ENCODE assay signal across 1 cellular context in the genomic region with DNA sequence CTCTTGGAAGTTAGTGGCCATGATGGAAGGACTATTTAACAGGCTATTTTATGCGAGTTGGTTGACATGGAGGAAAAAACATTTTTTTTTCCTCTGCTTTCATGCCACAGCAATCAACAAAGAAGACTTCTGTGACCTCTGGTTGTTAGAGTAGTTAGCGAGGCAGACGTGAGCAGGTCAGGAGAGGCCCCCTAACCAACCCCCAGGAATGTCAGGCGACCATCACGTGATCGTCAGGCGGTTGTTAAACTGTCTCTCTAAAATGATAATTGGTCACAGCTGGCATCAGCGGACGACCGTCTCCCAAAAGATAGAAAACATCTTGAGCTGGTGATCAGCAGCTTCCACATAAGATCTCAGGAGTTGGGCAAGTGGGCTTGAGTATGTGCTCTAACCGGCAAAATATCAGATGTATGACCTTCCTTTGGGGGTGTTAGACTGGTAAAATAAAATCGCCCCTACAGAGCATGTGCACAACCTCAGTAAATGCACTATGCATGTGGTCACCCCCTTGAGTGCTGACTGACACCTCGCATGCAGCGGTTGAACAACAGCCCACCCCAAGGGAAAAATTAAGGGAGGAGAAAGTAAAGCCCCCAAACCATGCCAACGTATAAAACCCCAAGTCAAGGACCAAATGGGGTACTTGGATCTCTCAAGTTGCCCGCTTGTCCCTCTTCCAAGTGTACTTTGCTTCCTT.
TF ChIP-seq lines count a peak whose summit lies in the region.

No MANE protein-coding gene starts in this region.

TF ChIP-seq in GM23338, 12 proteins besides CTCF, POLR2A, EP300 and RAD21 (continued from another document):
- TF ChIP-seq, protein P1, sequence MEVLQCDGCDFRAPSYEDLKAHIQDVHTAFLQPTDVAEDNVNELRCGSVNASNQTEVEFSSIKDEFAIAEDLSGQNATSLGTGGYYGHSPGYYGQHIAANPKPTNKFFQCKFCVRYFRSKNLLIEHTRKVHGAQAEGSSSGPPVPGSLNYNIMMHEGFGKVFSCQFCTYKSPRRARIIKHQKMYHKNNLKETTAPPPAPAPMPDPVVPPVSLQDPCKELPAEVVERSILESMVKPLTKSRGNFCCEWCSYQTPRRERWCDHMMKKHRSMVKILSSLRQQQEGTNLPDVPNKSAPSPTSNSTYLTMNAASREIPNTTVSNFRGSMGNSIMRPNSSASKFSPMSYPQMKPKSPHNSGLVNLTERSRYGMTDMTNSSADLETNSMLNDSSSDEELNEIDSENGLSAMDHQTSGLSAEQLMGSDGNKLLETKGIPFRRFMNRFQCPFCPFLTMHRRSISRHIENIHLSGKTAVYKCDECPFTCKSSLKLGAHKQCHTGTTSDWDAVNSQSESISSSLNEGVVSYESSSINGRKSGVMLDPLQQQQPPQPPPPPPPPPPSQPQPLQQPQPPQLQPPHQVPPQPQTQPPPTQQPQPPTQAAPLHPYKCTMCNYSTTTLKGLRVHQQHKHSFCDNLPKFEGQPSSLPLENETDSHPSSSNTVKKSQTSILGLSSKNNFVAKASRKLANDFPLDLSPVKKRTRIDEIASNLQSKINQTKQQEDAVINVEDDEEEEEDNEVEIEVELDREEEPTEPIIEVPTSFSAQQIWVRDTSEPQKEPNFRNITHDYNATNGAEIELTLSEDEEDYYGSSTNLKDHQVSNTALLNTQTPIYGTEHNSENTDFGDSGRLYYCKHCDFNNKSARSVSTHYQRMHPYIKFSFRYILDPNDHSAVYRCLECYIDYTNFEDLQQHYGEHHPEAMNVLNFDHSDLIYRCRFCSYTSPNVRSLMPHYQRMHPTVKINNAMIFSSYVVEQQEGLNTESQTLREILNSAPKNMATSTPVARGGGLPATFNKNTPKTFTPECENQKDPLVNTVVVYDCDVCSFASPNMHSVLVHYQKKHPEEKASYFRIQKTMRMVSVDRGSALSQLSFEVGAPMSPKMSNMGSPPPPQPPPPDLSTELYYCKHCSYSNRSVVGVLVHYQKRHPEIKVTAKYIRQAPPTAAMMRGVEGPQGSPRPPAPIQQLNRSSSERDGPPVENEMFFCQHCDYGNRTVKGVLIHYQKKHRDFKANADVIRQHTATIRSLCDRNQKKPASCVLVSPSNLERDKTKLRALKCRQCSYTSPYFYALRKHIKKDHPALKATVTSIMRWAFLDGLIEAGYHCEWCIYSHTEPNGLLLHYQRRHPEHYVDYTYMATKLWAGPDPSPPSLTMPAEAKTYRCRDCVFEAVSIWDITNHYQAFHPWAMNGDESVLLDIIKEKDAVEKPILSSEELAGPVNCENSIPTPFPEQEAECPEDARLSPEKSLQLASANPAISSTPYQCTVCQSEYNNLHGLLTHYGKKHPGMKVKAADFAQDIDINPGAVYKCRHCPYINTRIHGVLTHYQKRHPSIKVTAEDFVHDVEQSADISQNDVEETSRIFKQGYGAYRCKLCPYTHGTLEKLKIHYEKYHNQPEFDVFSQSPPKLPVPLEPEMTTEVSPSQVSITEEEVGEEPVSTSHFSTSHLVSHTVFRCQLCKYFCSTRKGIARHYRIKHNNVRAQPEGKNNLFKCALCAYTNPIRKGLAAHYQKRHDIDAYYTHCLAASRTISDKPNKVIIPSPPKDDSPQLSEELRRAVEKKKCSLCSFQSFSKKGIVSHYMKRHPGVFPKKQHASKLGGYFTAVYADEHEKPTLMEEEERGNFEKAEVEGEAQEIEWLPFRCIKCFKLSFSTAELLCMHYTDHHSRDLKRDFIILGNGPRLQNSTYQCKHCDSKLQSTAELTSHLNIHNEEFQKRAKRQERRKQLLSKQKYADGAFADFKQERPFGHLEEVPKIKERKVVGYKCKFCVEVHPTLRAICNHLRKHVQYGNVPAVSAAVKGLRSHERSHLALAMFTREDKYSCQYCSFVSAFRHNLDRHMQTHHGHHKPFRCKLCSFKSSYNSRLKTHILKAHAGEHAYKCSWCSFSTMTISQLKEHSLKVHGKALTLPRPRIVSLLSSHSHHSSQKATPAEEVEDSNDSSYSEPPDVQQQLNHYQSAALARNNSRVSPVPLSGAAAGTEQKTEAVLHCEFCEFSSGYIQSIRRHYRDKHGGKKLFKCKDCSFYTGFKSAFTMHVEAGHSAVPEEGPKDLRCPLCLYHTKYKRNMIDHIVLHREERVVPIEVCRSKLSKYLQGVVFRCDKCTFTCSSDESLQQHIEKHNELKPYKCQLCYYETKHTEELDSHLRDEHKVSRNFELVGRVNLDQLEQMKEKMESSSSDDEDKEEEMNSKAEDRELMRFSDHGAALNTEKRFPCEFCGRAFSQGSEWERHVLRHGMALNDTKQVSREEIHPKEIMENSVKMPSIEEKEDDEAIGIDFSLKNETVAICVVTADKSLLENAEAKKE (CRISPR knock-in tag; IDR thresholded peaks at IDR 0.05) = no peak
- TF ChIP-seq JUNB (IDR thresholded peaks at IDR 0.05; ENCODE audit: unreplicated experiment) = no peak
- TF ChIP-seq ZNF114 (CRISPR knock-in tag; IDR thresholded peaks at IDR 0.05) = no peak
